ENCODE assay signal across 28 cellular contexts in the genomic region with DNA sequence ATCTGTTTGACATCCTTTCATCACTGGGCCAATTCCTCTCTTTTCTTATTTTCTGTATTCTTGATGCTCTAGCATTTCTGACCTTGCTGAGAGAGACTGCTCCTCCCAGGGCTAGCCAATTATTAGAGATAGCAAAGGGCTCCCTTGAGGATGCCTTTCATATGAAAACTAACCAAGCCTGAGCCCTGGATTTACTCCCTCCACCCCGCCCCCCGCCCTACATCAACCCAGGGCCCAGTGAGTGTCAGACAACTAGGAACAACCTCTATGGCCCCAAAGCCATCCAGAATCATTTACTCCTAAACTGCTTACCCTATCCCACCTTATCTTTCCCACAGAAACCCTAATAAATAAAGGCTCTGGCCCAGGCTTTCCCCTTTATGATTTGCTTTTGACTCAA.
"Had no signal": no experiment of that assay in that cellular context is flagged by ENCODE, and none has a peak within 500 bp of the region (broad histone marks: within the 10 kb centered on the region; RNA-seq: fewer than 3 reads in every experiment).

No MANE protein-coding gene starts in this region.

- H3K4me3 Mint-ChIP-seq: mesothelial cell of epicardium; naive B cell; natural killer cell treated with Interleukin-12 subunit alpha and Interleukin-12 subunit beta and Interleukin-15 and Interleukin-18, amount 100 ng/mL, for 72 hours; neural crest cell; stimulated activated naive B cell treated with anti-CD40 and anti-IgM and Interleukin-4, amounts not matched to agents 10 μg/mL and 1 μg/mL and 100 μg/mL, for 72 hours; stimulated activated naive CD8-positive, alpha-beta T cell treated with anti-CD3 and anti-CD28 coated beads, Interleukin-15, Interleukin-2, amounts not matched to agents 100 ng/mL and 50 ng/mL, for 24 hours had no signal

- DNase-seq: colonic mucosa; dermis blood vessel endothelial cell; effector memory CD4-positive, alpha-beta T cell; erythroblast; esophagus squamous epithelium; foreskin melanocyte; glutamatergic neuron; heart right ventricle; hippocampal formation; kidney; left lung; mesenchymal stem cell; mucosa of descending colon; naive B cell; right lobe of liver; small intestine; stimulated activated CD4-positive, alpha-beta T cell treated with anti-CD3 and anti-CD28 coated beads, Interleukin-15, amount 100 ng/mL, for 24 hours; stimulated activated CD4-positive, alpha-beta T cell treated with anti-CD3 and anti-CD28 coated beads, Interleukin-2, amount 100 ng/mL, for 48 hours; stimulated activated naive B cell treated with anti-CD40 and anti-IgM and Interleukin-4, amounts not matched to agents 10 μg/mL and 1 μg/mL and 100 μg/mL, for 72 hours; trophoblast cell had no signal

- H2AFZ ChIP-seq: parathyroid adenoma had no signal

- H3K27ac Mint-ChIP-seq: mesothelial cell of epicardium; naive B cell; natural killer cell treated with Interleukin-12 subunit alpha and Interleukin-12 subunit beta and Interleukin-15 and Interleukin-18, amount 100 ng/mL, for 72 hours; progenitor cell of endocrine pancreas; stimulated activated naive B cell treated with anti-CD40 and anti-IgM and Interleukin-4, amounts not matched to agents 10 μg/mL and 1 μg/mL and 100 μg/mL, for 72 hours; stimulated activated naive CD8-positive, alpha-beta T cell treated with anti-CD3 and anti-CD28 coated beads, Interleukin-15, Interleukin-2, amounts not matched to agents 100 ng/mL and 50 ng/mL, for 24 hours had no signal

- H3K27me3 ChIP-seq: colonic mucosa, right lobe of liver had no signal

- H3K9me3 ChIP-seq: colonic mucosa, esophagus squamous epithelium, heart right ventricle, left lung, mucosa of descending colon, neutrophil, right lobe of liver, suprapubic skin had no signal

- ATAC-seq: heart right ventricle; left lung; mucosa of descending colon; natural killer cell treated with Interleukin-12 subunit alpha and Interleukin-12 subunit beta and Interleukin-15 and Interleukin-18, amount 100 ng/mL, for 72 hours; right lobe of liver; stimulated activated naive B cell treated with anti-CD40 and anti-IgM and Interleukin-4, amounts not matched to agents 10 μg/mL and 1 μg/mL and 100 μg/mL, for 72 hours had no signal

- H3K79me2 ChIP-seq: parathyroid adenoma had no signal

- H3K36me3 ChIP-seq: colonic mucosa, esophagus squamous epithelium, heart right ventricle, left lung, neutrophil, right lobe of liver, suprapubic skin had no signal

- H3K4me3 ChIP-seq: colonic mucosa, esophagus squamous epithelium, heart right ventricle, left lung, mucosa of descending colon, right lobe of liver, suprapubic skin had no signal

- H3K4me1 ChIP-seq: colonic mucosa, heart right ventricle, left lung, parathyroid adenoma, right lobe of liver had no signal

- H3K27ac ChIP-seq: colonic mucosa, esophagus squamous epithelium, heart right ventricle, left lung, neutrophil, parathyroid adenoma, right lobe of liver, suprapubic skin had no signal

- H3K4me1 Mint-ChIP-seq: mesothelial cell of epicardium; naive B cell; stimulated activated naive B cell treated with anti-CD40 and anti-IgM and Interleukin-4, amounts not matched to agents 10 μg/mL and 1 μg/mL and 100 μg/mL, for 72 hours had no signal

- H3K9me3 Mint-ChIP-seq: mesothelial cell of epicardium; natural killer cell treated with Interleukin-12 subunit alpha and Interleukin-12 subunit beta and Interleukin-15 and Interleukin-18, amount 100 ng/mL, for 72 hours; neural crest cell; stimulated activated naive CD8-positive, alpha-beta T cell treated with anti-CD3 and anti-CD28 coated beads, Interleukin-15, Interleukin-2, amounts not matched to agents 100 ng/mL and 50 ng/mL, for 24 hours had no signal

- H3K36me3 Mint-ChIP-seq: mesothelial cell of epicardium; naive B cell; natural killer cell treated with Interleukin-12 subunit alpha and Interleukin-12 subunit beta and Interleukin-15 and Interleukin-18, amount 100 ng/mL, for 72 hours; stimulated activated naive B cell treated with anti-CD40 and anti-IgM and Interleukin-4, amounts not matched to agents 10 μg/mL and 1 μg/mL and 100 μg/mL, for 72 hours had no signal

- H3K9ac ChIP-seq: parathyroid adenoma had no signal
